In the genomic region with DNA sequence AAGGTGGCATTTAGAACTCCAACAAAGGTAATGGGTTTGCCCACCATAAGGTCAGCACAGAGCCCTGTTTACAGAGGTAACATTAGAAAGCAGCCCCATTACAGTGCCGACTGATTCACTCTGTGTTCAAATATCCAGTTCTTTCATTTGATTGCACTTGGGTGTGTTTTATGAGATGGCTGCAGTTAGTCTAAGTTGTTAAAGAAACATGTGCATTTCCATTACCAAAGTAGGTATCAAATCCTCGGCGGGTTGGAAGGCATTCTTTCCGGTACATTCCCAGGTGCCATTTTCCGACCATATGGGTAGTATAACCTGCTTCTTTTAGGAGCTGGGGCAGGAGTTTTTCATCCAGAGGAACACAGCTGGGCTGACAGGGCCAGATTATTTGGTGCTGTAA, we compare ENCODE assay signal across 25 cellular contexts. TPM values are rescaled to one million over a fixed set of nuclear protein-coding genes. Genes with fewer than 3 reads are reported as not detected.
DNase-seq lines count a peak whose midpoint lies in the region; ATAC-seq, FAIRE-seq and TF ChIP-seq lines count a peak whose summit lies in the region.
"Had no signal": no experiment of that assay in that cellular context is flagged by ENCODE, and none has a peak within 500 bp of the region (broad histone marks: within the 10 kb centered on the region; RNA-seq: fewer than 3 reads in every experiment).

No MANE protein-coding gene starts in this region.

- no peak overlapping the region for H3K27ac ChIP-seq in PC-3 (ENCODE audit: low read length)
- H3K27ac ChIP-seq in small intestine (ENCODE audit: low read depth in 1 of 2, low read length in 1 of 2), result no peak overlapping the region
- no peak overlapping the region for H3K27ac ChIP-seq in GM23248
- H3K27ac ChIP-seq: A549; BLaER1 treated with 17β-estradiol and CSF1 and Interleukin-3, amounts not matched to agents 10 nM and 100 nM had no signal

- intact Hi-C loops in PC-3 (cut with micrococcal nuclease) (loop anchor here (5.0 kb wide), 4 partner anchors 66 to 496 kb away; partner anchors contain the start of gene LHFPL2), left colon (cut with DNase I, micrococcal nuclease) (loop anchor here in 1 of 2 donors (10.0 kb wide), 1 partner anchor 424 kb away; no protein-coding TSS in a partner anchor), mucosa of descending colon (cut with DNase I, micrococcal nuclease) (loop anchor here (10.0 kb wide), 2 partner anchors 64 to 434 kb away; no protein-coding TSS in a partner anchor)

- WGBS in small intestine, 3 donors, result 83 to 92% (median 84%) methylated on average over 5 of the region's 5 CpGs
- 95 to 98% methylated on average over 5 of the region's 5 CpGs for WGBS in GM23248 (ENCODE audit: low coverage in 1 of 2, low lambda C conversion rate in 2 of 2, missing lambda C conversion rate in 2 of 2), 2 experiments

- TF ChIP-seq CTCF in PC-3 (conservative IDR thresholded peaks at IDR 0.05; ENCODE audit: low read depth, low read length) (no peak), mucosa of descending colon (IDR thresholded peaks at IDR 0.05) (no peak)

- H3K9me3 ChIP-seq in PC-3 (ENCODE audit: low read length) (no peaks in the 10 kb centered on the region), mucosa of descending colon (no peaks in the 10 kb centered on the region), small intestine (ENCODE audit: control insufficient read depth, low read depth) (no peaks in the 10 kb centered on the region), GM23248 (ENCODE audit: low read depth) (no peaks in the 10 kb centered on the region)
- H3K9me3 ChIP-seq: A549; BE2C; BLaER1 treated with 17β-estradiol and CSF1 and Interleukin-3, amounts not matched to agents 10 nM and 100 nM had no signal

- H2AFZ ChIP-seq in PC-3 (ENCODE audit: low read length), result no peak overlapping the region
- H2AFZ ChIP-seq in GM23248, result no peak overlapping the region

- no peak overlapping the region for H3K9ac ChIP-seq in PC-3 (ENCODE audit: low read length)
- no peak overlapping the region for H3K9ac ChIP-seq in GM23248
- H3K9ac ChIP-seq: BLaER1 treated with 17β-estradiol and CSF1 and Interleukin-3, amounts not matched to agents 10 nM and 100 nM had no signal

- H3F3A ChIP-seq in PC-3 (ENCODE audit: low read length, unreplicated experiment) (no peaks in the 10 kb centered on the region), GM23248 (ENCODE audit: insufficient read depth) (0 out of 2 replicates have a peak, but pooled peaks cover 4% of the 10 kb centered on the region)

- H3K27me3 ChIP-seq in PC-3 (ENCODE audit: low read length) (no peaks in the 10 kb centered on the region), small intestine (ENCODE audit: control insufficient read depth in 2 of 2, insufficient read depth in 2 of 2, low read length in 2 of 2) (no peaks in the 10 kb centered on the region), GM23248 (replicated peaks; ENCODE audit: insufficient read depth) (no peaks in the 10 kb centered on the region)
- H3K27me3 ChIP-seq: BE2C; BLaER1 treated with 17β-estradiol and CSF1 and Interleukin-3, amounts not matched to agents 10 nM and 100 nM had no signal

- BruUV-seq in PC-3 (replicated peaks; lab: Mats Ljungman, UMichigan), result no TSS peak

- H3K9me2 ChIP-seq in PC-3 (replicated peaks; ENCODE audit: low read length), result no peaks in the 10 kb centered on the region
- H3K9me2 ChIP-seq in GM23248 (ENCODE audit: insufficient read depth), result no peaks in the 10 kb centered on the region

- DNase-seq in PC-3, result no peak
- peak in 1 of 2 donors; percentile 26 for DNase-seq in left colon
- peak in 1 of 3 donors; percentile 65 for DNase-seq in mucosa of descending colon
- DNase-seq in small intestine, result peak; percentile 16
- no peak for DNase-seq in GM23248
- no peak for DNase-seq in stimulated activated CD4-positive, alpha-beta T cell treated with anti-CD3 and anti-CD28 coated beads, Interleukin-4, amount 100 ng/mL, for 24 hours
- DNase-seq: 8988T; ACHN; AML-193; BE2C; CD4-positive, alpha-beta T cell; CD8-positive, alpha-beta memory T cell; DMS 273 treated with DMSO at 0.1 percent for 48 hours; DMS79; EL; GDM1; H7; HCEC 1CT had no signal

- H3K4me3 ChIP-seq in PC-3 (ENCODE audit: low read length), result no peak overlapping the region
- H3K4me3 ChIP-seq in mucosa of descending colon, result no peak overlapping the region
- H3K4me3 ChIP-seq in small intestine (ENCODE audit: low read depth in 1 of 2, low read length in 2 of 2), result no peak overlapping the region
- no peak overlapping the region for H3K4me3 ChIP-seq in GM23248
- H3K4me3 ChIP-seq: A549; BLaER1 treated with 17β-estradiol and CSF1 and Interleukin-3, amounts not matched to agents 10 nM and 100 nM; GM12878 had no signal

- FAIRE-seq in small intestine (lab: Jason Lieb, UNC), result no peak
- FAIRE-seq: A549, D721Med, GM12878, H1 had no signal

- CTCF ChIA-PET in PC-3 (lab: Charles Lee), result no interaction called here

- H3K36me3 ChIP-seq in PC-3 (ENCODE audit: low read depth, low read length) (no peaks in the 10 kb centered on the region), mucosa of descending colon (ENCODE audit: low read depth) (no peaks in the 10 kb centered on the region), small intestine (ENCODE audit: control insufficient read depth in 2 of 2, insufficient read depth in 2 of 2, low read length in 2 of 2) (peaks cover 0 to 2% of the 10 kb centered on the region in 2 donors), GM23248 (ENCODE audit: low read depth) (no peaks in the 10 kb centered on the region)
- H3K36me3 ChIP-seq: BE2C had no signal

- H3K4me1 ChIP-seq in PC-3 (ENCODE audit: insufficient read depth, low read length) (no peaks in the 10 kb centered on the region), mucosa of descending colon (ENCODE audit: low read depth) (peaks cover 32% of the 10 kb centered on the region), small intestine (ENCODE audit: control insufficient read depth in 2 of 2, insufficient read depth in 1 of 2, low read depth in 1 of 2, low read length in 1 of 2) (peaks cover 0 to 8% of the 10 kb centered on the region in 2 donors), GM23248 (ENCODE audit: insufficient read depth) (peaks cover 10% of the 10 kb centered on the region; the same call in 1 of the 2 replicates)

- ATAC-seq in PC-3 (peak; percentile 29; the same call in 1 of the 2 replicates), left colon (peak; percentile 72), mucosa of descending colon (peak; percentile 81), GM21447 (IDR thresholded peaks at IDR 0.05; ENCODE audit: unreplicated experiment) (no peak), HG03097 (IDR thresholded peaks at IDR 0.05; ENCODE audit: low FRiP score, unreplicated experiment) (no peak)
- ATAC-seq: A549, GM12878 had no signal

- H3K79me2 ChIP-seq in PC-3 (ENCODE audit: low read length) (no peaks in the 10 kb centered on the region), GM23248 (ENCODE audit: insufficient read depth) (no peaks in the 10 kb centered on the region)

- POLR2A ChIA-PET in PC-3 (lab: Charles Lee; ENCODE audit: unreplicated experiment), result no interaction called here

- in situ Hi-C loops in GM23248 (cut with MboI), result no loop called here

- H4K20me1 ChIP-seq in PC-3 (ENCODE audit: low read length) (no peaks in the 10 kb centered on the region), GM23248 (ENCODE audit: insufficient read depth) (no peaks in the 10 kb centered on the region; the same call in 1 of the 2 replicates)

- H3K4me2 ChIP-seq in PC-3 (ENCODE audit: low read length), result no peak overlapping the region
- no peak overlapping the region for H3K4me2 ChIP-seq in GM23248 (ENCODE audit: unreplicated experiment)
- H3K4me2 ChIP-seq: A549; BLaER1 treated with 17β-estradiol and CSF1 and Interleukin-3, amounts not matched to agents 10 nM and 100 nM had no signal

RNA-seq across cellular contexts. Expression of gene ARSB, which starts 16.3 kb away (rescaled TPM):
- 7.1 and 8.1 TPM in 2 replicates for total RNA-seq in PC-3 (2014; rRNA removed)
- total RNA-seq in left colon, result 1 to 10 TPM; 8.2 to 9.7 TPM
- total RNA-seq in mucosa of descending colon, result 10 to 100 TPM in 2 of 3 donors, 1 to 10 TPM in 1; 8.1 to 14.4 (median 14.1) TPM
- 1 to 10 TPM in 1 of 3 donors, under 1 TPM in 2; 0.54 to 3.1 (median 0.67) TPM for polyA plus RNA-seq in small intestine
- 35.3 and 43.7 TPM in 2 replicates for total RNA-seq in GM23248 (2014; rRNA removed; shearing (Covaris generic))
- 30.1 and 30.5 TPM in 2 replicates for polyA plus RNA-seq in GM23248 (2016; fragmentation: Nextera tagmentation; extraction: Ambion mirVana)

Comparison
In these comparisons a context has a peak if more than half of its experiments do, and no peak if none do; other contexts are left out.
1. ATAC-seq: peak in PC-3 (single experiment), left colon (single experiment) and mucosa of descending colon (single experiment); none in GM21447 (single experiment) and HG03097 (single experiment).